In the genomic region with DNA sequence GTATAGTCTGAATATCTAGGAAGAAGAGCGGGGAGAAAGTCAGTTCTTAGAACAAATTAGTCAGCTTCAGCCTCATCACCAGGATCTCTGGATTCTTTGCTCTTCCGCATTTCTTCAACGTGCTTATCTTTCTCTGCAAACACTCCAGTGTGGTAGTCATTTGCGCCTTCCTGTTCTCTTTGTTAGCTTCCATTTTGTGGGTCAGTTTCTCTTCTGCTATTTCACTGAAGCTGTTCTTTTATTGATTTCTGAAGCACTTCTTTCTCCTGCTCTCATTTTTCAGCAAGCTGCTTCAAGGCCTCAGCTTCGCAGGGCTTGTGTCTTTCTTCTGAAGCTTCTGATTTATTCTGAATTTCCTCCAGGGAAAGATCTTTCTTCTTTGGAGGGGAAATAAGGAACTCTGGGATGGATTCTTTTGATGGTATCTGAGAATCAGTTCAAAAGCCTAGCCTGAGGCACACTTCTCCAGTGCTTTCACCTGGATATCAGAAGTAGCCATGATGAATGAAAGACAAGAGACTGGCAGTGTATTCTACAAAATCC, we compare ENCODE assay signal across 8 cellular contexts. TPM values are rescaled to one million over a fixed set of nuclear protein-coding genes. Genes with fewer than 3 reads are reported as not detected.
A peak's percentile ranks its signal among the peaks of the same experiment; 100 is the strongest.
DNase-seq lines count a peak whose midpoint lies in the region; ATAC-seq, FAIRE-seq and TF ChIP-seq lines count a peak whose summit lies in the region.

No MANE protein-coding gene starts in this region.

- H3K4me1 ChIP-seq in PC-9 (replicated peaks; ENCODE audit: insufficient read depth) (no peaks in the 10 kb centered on the region), HepG2 (ENCODE audit: insufficient read depth, low read length) (peaks cover 22% of the 10 kb centered on the region), prostate gland (replicated peaks) (no peaks in the 10 kb centered on the region), tibial artery (no peaks in the 10 kb centered on the region)

- TF ChIP-seq EP300 in HepG2 (IDR thresholded peaks at IDR 0.05; ENCODE audit: low read depth in 2 of 2, low read length in 2 of 2) (peak in 1 of 2 experiments; percentile 67; a peak in 1 of 4 replicates), HepG2 (CRISPR knock-in tag; IDR thresholded peaks at IDR 0.05; ENCODE audit: borderline replicate concordance) (no peak)

- H3K4me2 ChIP-seq in PC-9 (no peak overlapping the region), HepG2 (ENCODE audit: low read depth, low read length) (peak overlapping the region; percentile 60)

- no peak for TF ChIP-seq CTCF in PC-9 (conservative IDR thresholded peaks at IDR 0.05)
- TF ChIP-seq CTCF in HepG2 (CRISPR knock-in tag; IDR thresholded peaks at IDR 0.05): no peak
- TF ChIP-seq CTCF in prostate gland (IDR thresholded peaks at IDR 0.05): no peak
- no peak for TF ChIP-seq CTCF in tibial artery (IDR thresholded peaks at IDR 0.05)

- BruUV-seq in PC-9 (replicated peaks; lab: Mats Ljungman, UMichigan) (TSS peak; percentile 93), HepG2 (replicated peaks; lab: Mats Ljungman, UMichigan) (no TSS peak)

- H2AFZ ChIP-seq in PC-9: no peak overlapping the region
- peak overlapping the region; percentile 4 for H2AFZ ChIP-seq in HepG2 (ENCODE audit: low read length)

- FAIRE-seq in HepG2 (lab: Jason Lieb, UNC): peak; percentile 72

- no peaks in the 10 kb centered on the region for H3K9me2 ChIP-seq in PC-9 (ENCODE audit: insufficient read depth)

- H3K9me3 ChIP-seq in PC-9 (ENCODE audit: insufficient read depth, low read depth) (no peaks in the 10 kb centered on the region), HepG2 (ENCODE audit: low read length) (no peaks in the 10 kb centered on the region), prostate gland (no peaks in the 10 kb centered on the region), tibial artery (peaks cover 0 to 13% (median 0%) of the 10 kb centered on the region in 3 donors)

- ATAC-seq in GM18858 (IDR thresholded peaks at IDR 0.05; ENCODE audit: unreplicated experiment) (peak; percentile 80), HG02798 (IDR thresholded peaks at IDR 0.05; ENCODE audit: poor library complexity, unreplicated experiment) (peak; percentile 68), HepG2 (peak; percentile 85)

- TF ChIP-seq RAD21 in HepG2 (CRISPR knock-in tag; IDR thresholded peaks at IDR 0.05): no peak

- 0 out of 2 replicates have a peak, but pooled peaks cover 6% of the 10 kb centered on the region for H3F3A ChIP-seq in PC-9 (ENCODE audit: insufficient read depth, low read depth)

- no peaks in the 10 kb centered on the region for H3K36me3 ChIP-seq in PC-9 (ENCODE audit: low read depth)
- no peaks in the 10 kb centered on the region for H3K36me3 ChIP-seq in HepG2 (replicated peaks in 1 of 2; ENCODE audit: control insufficient read depth in 1 of 2, insufficient read depth in 2 of 2, low read length in 2 of 2)
- no peaks in the 10 kb centered on the region for H3K36me3 ChIP-seq in prostate gland
- peaks cover 14 to 20% (median 15%) of the 10 kb centered on the region in 3 donors for H3K36me3 ChIP-seq in tibial artery

- H3K9ac ChIP-seq in HepG2 (ENCODE audit: insufficient read depth, low read depth, low read length): peak overlapping the region; percentile 62

- intact Hi-C loops in PC-9 (cut with micrococcal nuclease; ENCODE audit: unreplicated experiment): no loop called here
- intact Hi-C loops in HepG2 (cut with micrococcal nuclease; ENCODE audit: unreplicated experiment): loop anchor here (2.0 kb wide), 1 partner anchor 13 kb away; the partner anchor contains the start of gene AMN1
- intact Hi-C loops in prostate gland (cut with DNase I): no loop called here
- intact Hi-C loops in tibial artery (cut with DNase I; ENCODE audit: low total_unique reads): no loop called here

- H4K20me1 ChIP-seq in PC-9 (ENCODE audit: insufficient read depth): no peaks in the 10 kb centered on the region
- H4K20me1 ChIP-seq in HepG2 (ENCODE audit: insufficient read depth, low read length): no peaks in the 10 kb centered on the region

- no peaks in the 10 kb centered on the region for H3K79me2 ChIP-seq in PC-9 (ENCODE audit: low read depth)
- no peaks in the 10 kb centered on the region for H3K79me2 ChIP-seq in HepG2 (ENCODE audit: insufficient read depth, low read length)

- CTCF ChIA-PET in PC-9 (lab: Charles Lee): interaction anchor here (0.7 to 1.1 kb wide), 3 partner anchors 13 to 22 kb away, joined by 3 to 4 read pairs (median 3); no protein-coding TSS in a partner anchor
- CTCF ChIA-PET in HepG2 (lab: Yijun Ruan, JAX; ENCODE audit: low intra/inter-chr PET ratio, low total read pairs): no interaction called here

- no peak overlapping the region for H3K27ac ChIP-seq in PC-9
- peak overlapping the region; percentile 82 for H3K27ac ChIP-seq in HepG2 (ENCODE audit: extremely low read length, insufficient read depth, low read length)
- no peak overlapping the region for H3K27ac ChIP-seq in prostate gland
- H3K27ac ChIP-seq in tibial artery: no peak overlapping the region

- TF ChIP-seq POLR2A in HepG2 (IDR thresholded peaks at IDR 0.05; ENCODE audit: insufficient read depth in 1 of 2, low read depth in 2 of 2, low read length in 2 of 2): peak in 1 of 2 experiments; percentile 42; a peak in 1 of 4 replicates
- TF ChIP-seq POLR2A in prostate gland (IDR thresholded peaks at IDR 0.05): no peak

- H3K4me3 ChIP-seq in PC-9 (no peak overlapping the region), HepG2 (replicated peaks in 1 of 3; ENCODE audit: insufficient read depth in 1 of 3, low read depth in 2 of 3, low read length in 3 of 3) (peak overlapping the region in 2 of 3 experiments; percentile 13 to 26; a peak in 1 of 6 replicates), prostate gland (no peak overlapping the region), tibial artery (no peak overlapping the region)

- peak in 1 of 2 experiments; percentile 28 for DNase-seq in PC-9
- peak; percentile 76 for DNase-seq in HepG2 (ENCODE audit: low spot score)
- DNase-seq in prostate gland (ENCODE audit: low spot score): no peak
- no peak for DNase-seq in tibial artery
- no peak for DNase-seq in iPS-NIHi11 (ENCODE audit: low spot score)
- no peak for DNase-seq in HPDE6-E6E7 (ENCODE audit: extremely low spot score)

- POLR2A ChIA-PET in PC-9 (lab: Charles Lee; ENCODE audit: unreplicated experiment): interaction anchor here (0.5 to 0.7 kb wide), 7 partner anchors 14 to 579 kb away, joined by 3 to 11 read pairs (median 6); partner anchors contain the start of gene AMN1
- POLR2A ChIA-PET in HepG2 (lab: Yijun Ruan, JAX): interaction anchor here (1.2 to 2.7 kb wide), 5 partner anchors 14 to 244 kb away, joined by 5 to 21 read pairs (median 6); partner anchors contain the start of genes AMN1 and RESF1

- WGBS in HepG2 (ENCODE audit: low lambda C conversion rate): 12% methylated on average over 5 of the region's 5 CpGs
- WGBS in prostate gland: 53% methylated on average over 5 of the region's 5 CpGs

- no peaks in the 10 kb centered on the region for H3K27me3 ChIP-seq in PC-9 (ENCODE audit: insufficient read depth, low read depth)
- H3K27me3 ChIP-seq in HepG2 (ENCODE audit: control insufficient read depth in 1 of 2, insufficient read depth in 2 of 2, low read length in 2 of 2): no peaks in the 10 kb centered on the region
- no peaks in the 10 kb centered on the region for H3K27me3 ChIP-seq in prostate gland (replicated peaks; ENCODE audit: insufficient read depth)
- H3K27me3 ChIP-seq in tibial artery: no peaks in the 10 kb centered on the region

- in situ Hi-C loops in HepG2 (cut with HindIII; ENCODE audit: extremely low pct_ligation_motif_present, low pct_unique_long_range_greater_than_20kb): no loop called here

RNA-seq across cellular contexts. Expression of gene AMN1, which starts 13.5 kb away (rescaled TPM):
- total RNA-seq in PC-9 (2021) (6.2 and 7.4 TPM in 2 replicates), HepG2 (2016; rRNA removed; fragmentation: Illumina TruSeq; extraction: Trizol) (7.5 and 11.3 TPM in 2 replicates), prostate gland (10 to 100 TPM; 11.9 to 31.9 TPM)
- 7.7 and 9.1 TPM in 2 replicates for total RNA-seq in HepG2 (2016; cell fraction: cytosol; rRNA removed; fragmentation: Illumina TruSeq; extraction: Trizol; ENCODE audit: low read depth)
- total RNA-seq in HepG2 (2016; cell fraction: insoluble cytoplasmic fraction; rRNA removed; fragmentation: Illumina TruSeq; extraction: Trizol): 8.3 and 9.6 TPM in 2 replicates
- total RNA-seq in HepG2 (2016; cell fraction: membrane; rRNA removed; fragmentation: Illumina TruSeq; extraction: Trizol): 8.9 and 9.0 TPM in 2 replicates
- total RNA-seq in HepG2 (2016; cell fraction: nucleus; rRNA removed; fragmentation: Illumina TruSeq; extraction: Trizol): 6.7 and 6.8 TPM in 2 replicates
- polyA plus RNA-seq in HepG2 (2011; rRNA removed): 26.3 and 26.5 TPM in 2 replicates
- polyA plus RNA-seq in HepG2 (2011; cell fraction: cytosol; rRNA removed): 13.9 and 26.8 TPM in 2 replicates
- 10.6 and 16.4 TPM in 2 replicates for polyA plus RNA-seq in HepG2 (2011; cell fraction: nucleus; rRNA removed)
- polyA plus RNA-seq in HepG2 (2012): 20.1 and 34.9 TPM in 2 replicates
- polyA plus RNA-seq in HepG2 (2016; cell fraction: cytosol; fragmentation: Illumina TruSeq; extraction: Trizol; ENCODE audit: low read depth): 3.8 and 4.5 TPM in 2 replicates
- 9.2 and 10.1 TPM in 2 replicates for polyA plus RNA-seq in HepG2 (2016; cell fraction: insoluble cytoplasmic fraction; fragmentation: Illumina TruSeq; extraction: Trizol; ENCODE audit: low read depth)
- 7.3 and 8.2 TPM in 2 replicates for polyA plus RNA-seq in HepG2 (2016; cell fraction: membrane; fragmentation: Illumina TruSeq; extraction: Trizol; ENCODE audit: low read depth)
- 8.4 and 8.8 TPM in 2 replicates for polyA plus RNA-seq in HepG2 (2016; cell fraction: nucleus; fragmentation: Illumina TruSeq; extraction: Trizol; ENCODE audit: insufficient read depth, low read depth)
- 3.4 and 6.6 TPM in 2 replicates for polyA minus RNA-seq in HepG2 (2011; rRNA and poly(A)+ RNA removed; ENCODE audit: low replicate concordance)
- polyA minus RNA-seq in HepG2 (2011; cell fraction: cytosol; rRNA and poly(A)+ RNA removed): 9.8 and 12.4 TPM in 2 replicates
- 15.1 and 20.8 TPM in 2 replicates for polyA minus RNA-seq in HepG2 (2011; cell fraction: nucleus; rRNA and poly(A)+ RNA removed)

RNA-seq across cellular contexts. Expression of gene ETFBKMT, which starts 55.9 kb away (rescaled TPM):
- 2.2 and 2.4 TPM in 2 replicates for total RNA-seq in PC-9 (2021)
- total RNA-seq in HepG2 (2016; rRNA removed; fragmentation: Illumina TruSeq; extraction: Trizol): 0.93 and 1.1 TPM in 2 replicates
- 0.30 and 0.44 TPM in 2 replicates for total RNA-seq in HepG2 (2016; cell fraction: cytosol; rRNA removed; fragmentation: Illumina TruSeq; extraction: Trizol; ENCODE audit: low read depth)
- 0.71 and 0.73 TPM in 2 replicates for total RNA-seq in HepG2 (2016; cell fraction: insoluble cytoplasmic fraction; rRNA removed; fragmentation: Illumina TruSeq; extraction: Trizol)
- 0.56 and 1.1 TPM in 2 replicates for total RNA-seq in HepG2 (2016; cell fraction: membrane; rRNA removed; fragmentation: Illumina TruSeq; extraction: Trizol)
- total RNA-seq in HepG2 (2016; cell fraction: nucleus; rRNA removed; fragmentation: Illumina TruSeq; extraction: Trizol): 0.31 and 0.97 TPM in 2 replicates
- polyA plus RNA-seq in HepG2 (2011; rRNA removed): 0.29 and 0.62 TPM in 2 replicates
- polyA plus RNA-seq in HepG2 (2011; cell fraction: cytosol; rRNA removed): 0.21 and 0.33 TPM in 2 replicates
- polyA plus RNA-seq in HepG2 (2011; cell fraction: nucleus; rRNA removed): 0.23 and 0.28 TPM in 2 replicates
- polyA plus RNA-seq in HepG2 (2012): 0.71 and 1.0 TPM in 2 replicates
- 0.20 and 0.35 TPM in 2 replicates for polyA plus RNA-seq in HepG2 (2016; cell fraction: cytosol; fragmentation: Illumina TruSeq; extraction: Trizol; ENCODE audit: low read depth)
- 0.68 and 0.74 TPM in 2 replicates for polyA plus RNA-seq in HepG2 (2016; cell fraction: insoluble cytoplasmic fraction; fragmentation: Illumina TruSeq; extraction: Trizol; ENCODE audit: low read depth)
- 0.41 and 0.48 TPM in 2 replicates for polyA plus RNA-seq in HepG2 (2016; cell fraction: membrane; fragmentation: Illumina TruSeq; extraction: Trizol; ENCODE audit: low read depth)
- polyA plus RNA-seq in HepG2 (2016; cell fraction: nucleus; fragmentation: Illumina TruSeq; extraction: Trizol; ENCODE audit: insufficient read depth, low read depth): 0.51 and 0.63 TPM in 2 replicates
- 0.10 and 0.19 TPM in 2 replicates for polyA minus RNA-seq in HepG2 (2011; rRNA and poly(A)+ RNA removed; ENCODE audit: low replicate concordance)
- 0.69 TPM in 1 of 2 replicates, not detected in the other for polyA minus RNA-seq in HepG2 (2011; cell fraction: cytosol; rRNA and poly(A)+ RNA removed)
- polyA minus RNA-seq in HepG2 (2011; cell fraction: nucleus; rRNA and poly(A)+ RNA removed): 0.64 and 1.1 TPM in 2 replicates
- total RNA-seq in prostate gland: 1 to 10 TPM; 3.6 to 7.0 TPM

Comparison
In these comparisons a context has a peak if more than half of its experiments do, and no peak if none do; other contexts are left out.
1. H3K4me3 ChIP-seq: peak in HepG2 (2 of 3); none in PC-9 (single experiment), prostate gland (0 of 2) and tibial artery (0 of 2).
2. Peak in every context shown above with its lines, with median percentiles within 50 percentile points of each other: ATAC-seq.